In the genomic region with DNA sequence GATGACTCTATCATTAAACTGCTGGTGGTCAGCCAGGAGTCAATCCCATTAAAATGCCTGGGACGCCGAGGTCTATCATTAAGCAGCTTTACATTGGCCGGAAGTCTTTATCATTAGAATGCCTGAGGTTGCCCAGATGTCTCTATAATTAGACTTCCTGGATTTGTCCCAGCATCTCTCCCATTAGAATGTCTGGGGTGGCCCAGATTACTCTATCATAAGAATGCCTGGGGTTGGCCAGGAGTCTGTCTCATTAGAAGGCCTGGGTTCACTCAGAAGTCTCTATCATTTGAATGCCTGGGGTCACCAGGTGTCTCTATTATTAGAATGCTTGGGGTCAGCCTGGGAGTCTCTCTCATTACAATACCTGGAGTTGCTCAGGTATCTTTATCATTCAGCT, we compare ENCODE assay signal across 25 cellular contexts.
"Had no signal": no experiment of that assay in that cellular context is flagged by ENCODE, and none has a peak within 500 bp of the region (broad histone marks: within the 10 kb centered on the region; RNA-seq: fewer than 3 reads in every experiment).

No MANE protein-coding gene starts in this region.

- H3K27ac ChIP-seq: adrenal gland, body of pancreas, colonic mucosa, dorsolateral prefrontal cortex had no signal

- H3K27me3 ChIP-seq: adrenal gland, body of pancreas, colonic mucosa had no signal

- DNase-seq: activated CD4-positive, alpha-beta memory T cell treated with anti-CD3 and anti-CD28 coated beads for 36 hours; activated CD4-positive, alpha-beta T cell treated with anti-CD3 and anti-CD28 coated beads for 36 hours; activated CD4-positive, alpha-beta T cell treated with anti-CD3 and anti-CD28 coated beads, Interleukin-2, amount 10 ng/mL, durations not matched to agents 24 days and 14 days; activated CD4-positive, CD25-positive, alpha-beta regulatory T cell; activated CD4-positive, CD25-positive, alpha-beta regulatory T cell treated with anti-CD3 and anti-CD28 coated beads, Interleukin-2, amount 50 U/mL, for 72 hours; activated CD8-positive, alpha-beta memory T cell treated with anti-CD3 and anti-CD28 coated beads, Interleukin-2, amount 10 ng/mL, durations not matched to agents 7 days and 5 days; activated CD8-positive, alpha-beta memory T cell treated with anti-CD3 and anti-CD28 coated beads, Interleukin-2, amount 50 U/mL, for 4 hours; activated CD8-positive, alpha-beta T cell treated with anti-CD3 and anti-CD28 coated beads, Interleukin-2, amount 10 ng/mL, durations not matched to agents 7 days and 5 days; activated naive CD4-positive, alpha-beta T cell treated with anti-CD3 and anti-CD28 coated beads for 36 hours; activated naive CD8-positive, alpha-beta T cell treated with anti-CD3 and anti-CD28 coated beads for 36 hours; activated naive CD8-positive, alpha-beta T cell treated with anti-CD3 and anti-CD28 coated beads, Interleukin-2, amount 50 U/mL, for 24 hours; activated T-cell treated with anti-CD3 and anti-CD28 coated beads, Interleukin-2, amount 50 U/mL, for 1 hour; activated T-cell treated with anti-CD3 and anti-CD28 coated beads, Interleukin-2, amount 50 U/mL, for 48 hours; adrenal gland; amygdala; body of pancreas; central memory CD4-positive, alpha-beta T cell; cerebellar nuclear complex; colonic mucosa; dorsolateral prefrontal cortex; effector memory CD4-positive, alpha-beta T cell; endodermal cell; foreskin fibroblast; T-helper 2 cell had no signal

- H3K4me1 ChIP-seq: adrenal gland, body of pancreas, colonic mucosa had no signal

- H3K4me3 ChIP-seq: adrenal gland, body of pancreas, colonic mucosa, dorsolateral prefrontal cortex had no signal

- H3K9me3 ChIP-seq: adrenal gland, colonic mucosa had no signal

- ATAC-seq: activated CD4-positive, alpha-beta T cell treated with anti-CD3 and anti-CD28 coated beads for 36 hours; activated CD8-positive, alpha-beta memory T cell treated with anti-CD3 and anti-CD28 coated beads, Interleukin-2, amount 10 ng/mL, durations not matched to agents 7 days and 5 days; activated CD8-positive, alpha-beta T cell treated with anti-CD3 and anti-CD28 coated beads, Interleukin-2, amount 10 ng/mL, durations not matched to agents 7 days and 5 days; activated naive CD8-positive, alpha-beta T cell treated with anti-CD3 and anti-CD28 coated beads, Interleukin-2, amount 50 U/mL, for 24 hours; body of pancreas; esophagus mucosa had no signal

- H3K36me3 ChIP-seq: adrenal gland, colonic mucosa had no signal
